In genomic region chr20:4811257-4811656, GRCh38 we compare ENCODE assay signal across 15 cellular contexts. TPM values are rescaled to one million over a fixed set of nuclear protein-coding genes. Genes with fewer than 3 reads are reported as not detected.
DNase-seq lines count a peak whose midpoint lies in the region; ATAC-seq, FAIRE-seq and TF ChIP-seq lines count a peak whose summit lies in the region.
"Had no signal": no experiment of that assay in that cellular context is flagged by ENCODE, and none has a peak within 500 bp of the region (broad histone marks: within the 10 kb centered on the region; RNA-seq: fewer than 3 reads in every experiment).

No MANE protein-coding gene starts in this region.

- H3K36me3 Mint-ChIP-seq in activated naive CD4-positive, alpha-beta T cell treated with anti-CD3 and anti-CD28 coated beads, Interleukin-2, amount 10 ng/mL, durations not matched to agents 7 days and 5 days = peaks cover 74% of the 10 kb centered on the region
- peaks cover 81% of the 10 kb centered on the region for H3K36me3 Mint-ChIP-seq in activated CD4-positive, alpha-beta memory T cell treated with anti-CD3 and anti-CD28 coated beads, Interleukin-2, amount 10 ng/mL, durations not matched to agents 7 days and 5 days (ENCODE audit: low read depth)

- ATAC-seq in GM18907 (IDR thresholded peaks at IDR 0.05; ENCODE audit: unreplicated experiment) = no peak

- TF ChIP-seq EP300 in transverse colon (IDR thresholded peaks at IDR 0.05; ENCODE audit: low read depth) = no peak

- TF ChIP-seq CTCF in kidney (IDR thresholded peaks at IDR 0.05; ENCODE audit: borderline replicate concordance, extremely low read depth, insufficient read depth) (no peak), transverse colon (IDR thresholded peaks at IDR 0.05) (no peak)

- H3K27ac ChIP-seq in kidney (ENCODE audit: low read depth in 2 of 2, low read length in 2 of 2) (no peak overlapping the region), transverse colon (peak overlapping the region; percentile 75 to 85 (median 82))
- H3K27ac ChIP-seq: ovary had no signal

- no peaks in the 10 kb centered on the region for H3K9me3 Mint-ChIP-seq in activated naive CD4-positive, alpha-beta T cell treated with anti-CD3 and anti-CD28 coated beads, Interleukin-2, amount 10 ng/mL, durations not matched to agents 7 days and 5 days
- no peaks in the 10 kb centered on the region for H3K9me3 Mint-ChIP-seq in activated CD4-positive, alpha-beta memory T cell treated with anti-CD3 and anti-CD28 coated beads, Interleukin-2, amount 10 ng/mL, durations not matched to agents 7 days and 5 days
- H3K9me3 Mint-ChIP-seq: HFFc6 had no signal

- POLR2A ChIA-PET in activated CD4-positive, alpha-beta memory T cell treated with anti-CD3 and anti-CD28 coated beads, Interleukin-2, amount 10 ng/mL, durations not matched to agents 7 days and 5 days (lab: Charles Lee) = interaction anchor here (0.6 to 5.1 kb wide), 13 partner anchors 8 to 1391 kb away, joined by 3 to 102 read pairs (median 8); partner anchors contain the start of genes CDS2 and PCNA

- CTCF ChIA-PET in activated naive CD4-positive, alpha-beta T cell treated with anti-CD3 and anti-CD28 coated beads, Interleukin-2, amount 10 ng/mL, durations not matched to agents 7 days and 5 days (lab: Charles Lee) = no interaction called here
- CTCF ChIA-PET in activated CD4-positive, alpha-beta memory T cell treated with anti-CD3 and anti-CD28 coated beads, Interleukin-2, amount 10 ng/mL, durations not matched to agents 7 days and 5 days (lab: Charles Lee) = interaction anchor here (2.0 to 3.8 kb wide), 2 partner anchors 15 to 145 kb away, joined by 11 to 16 read pairs; no protein-coding TSS in a partner anchor

- no peak for FAIRE-seq in kidney (lab: Jason Lieb, UNC)
- FAIRE-seq in HTR-8/SVneo (lab: Jason Lieb, UNC) = no peak

- no peak for TF ChIP-seq POLR2A in transverse colon (IDR thresholded peaks at IDR 0.05)

- peak overlapping the region; percentile 98 for H3K27ac Mint-ChIP-seq in activated naive CD4-positive, alpha-beta T cell treated with anti-CD3 and anti-CD28 coated beads, Interleukin-2, amount 10 ng/mL, durations not matched to agents 7 days and 5 days
- H3K27ac Mint-ChIP-seq in activated CD4-positive, alpha-beta memory T cell treated with anti-CD3 and anti-CD28 coated beads, Interleukin-2, amount 10 ng/mL, durations not matched to agents 7 days and 5 days = peak overlapping the region; percentile 98
- H3K27ac Mint-ChIP-seq: HFFc6 had no signal

- peak overlapping the region; percentile 91 for H3K4me3 Mint-ChIP-seq in activated naive CD4-positive, alpha-beta T cell treated with anti-CD3 and anti-CD28 coated beads, Interleukin-2, amount 10 ng/mL, durations not matched to agents 7 days and 5 days
- H3K4me3 Mint-ChIP-seq in activated CD4-positive, alpha-beta memory T cell treated with anti-CD3 and anti-CD28 coated beads, Interleukin-2, amount 10 ng/mL, durations not matched to agents 7 days and 5 days = peak overlapping the region; percentile 96
- H3K4me3 Mint-ChIP-seq: HFFc6 had no signal

- peaks cover 3 to 10% of the 10 kb centered on the region in 2 donors for H3K4me1 ChIP-seq in kidney (ENCODE audit: control insufficient read depth in 1 of 2, insufficient read depth in 1 of 2, low read depth in 1 of 2, low read length in 2 of 2)
- peaks cover 0 to 39% (median 6%) of the 10 kb centered on the region in 4 donors for H3K4me1 ChIP-seq in transverse colon

- H3K4me1 Mint-ChIP-seq in activated naive CD4-positive, alpha-beta T cell treated with anti-CD3 and anti-CD28 coated beads, Interleukin-2, amount 10 ng/mL, durations not matched to agents 7 days and 5 days = peaks cover 80% of the 10 kb centered on the region
- H3K4me1 Mint-ChIP-seq in activated CD4-positive, alpha-beta memory T cell treated with anti-CD3 and anti-CD28 coated beads, Interleukin-2, amount 10 ng/mL, durations not matched to agents 7 days and 5 days = peaks cover 81% of the 10 kb centered on the region

- H3K9me3 ChIP-seq in kidney (ENCODE audit: control insufficient read depth in 1 of 2, low read length in 2 of 2) (no peaks in the 10 kb centered on the region), transverse colon (no peaks in the 10 kb centered on the region)
- H3K9me3 ChIP-seq: ovary had no signal

- intact Hi-C loops in kidney (cut with DNase I) = no loop called here
- intact Hi-C loops in transverse colon (cut with DNase I; ENCODE audit: low total_unique reads) = no loop called here

- 86 to 87% methylated on average over 2 to 4 of the region's 4 CpGs for WGBS in transverse colon (ENCODE audit: low coverage in 1 of 2), 2 donors

- in situ Hi-C loops in transverse colon (cut with MboI; ENCODE audit: low pct_ligation_motif_present in 1 of 4, low pct_unique_long_range_greater_than_20kb in 1 of 4, low sequenced_read_pairs in 3 of 4) = no loop called here

- no peaks in the 10 kb centered on the region for H3K27me3 ChIP-seq in transverse colon
- H3K27me3 ChIP-seq: ovary had no signal

- DNase-seq in activated naive CD4-positive, alpha-beta T cell treated with anti-CD3 and anti-CD28 coated beads, Interleukin-2, amount 10 ng/mL, durations not matched to agents 7 days and 5 days = no peak
- no peak for DNase-seq in activated naive CD4-positive, alpha-beta T cell treated with Interleukin-2 at 50 U/mL for 16 hours
- DNase-seq in activated CD4-positive, alpha-beta memory T cell treated with anti-CD3 and anti-CD28 coated beads, Interleukin-2, amount 10 ng/mL, durations not matched to agents 7 days and 5 days = no peak
- DNase-seq in kidney = peak; percentile 8
- DNase-seq in transverse colon = no peak
- no peak for DNase-seq in HTR-8/SVneo (ENCODE audit: insufficient read length, low spot score)
- DNase-seq in NK-92 treated with Interleukin-12 subunit alpha and Interleukin-12 subunit beta, amount 100 ng/mL, for 24 hours (lab: John Stamatoyannopoulos, UW) = no peak
- DNase-seq: amniotic stem cell, cortex of kidney, EL, HFFc6, NCI-H1105 treated with DMSO at 0.1 percent for 48 hours, ovary, trophoblast cell had no signal

- H3K27me3 Mint-ChIP-seq in activated naive CD4-positive, alpha-beta T cell treated with anti-CD3 and anti-CD28 coated beads, Interleukin-2, amount 10 ng/mL, durations not matched to agents 7 days and 5 days = no peaks in the 10 kb centered on the region
- no peaks in the 10 kb centered on the region for H3K27me3 Mint-ChIP-seq in activated CD4-positive, alpha-beta memory T cell treated with anti-CD3 and anti-CD28 coated beads, Interleukin-2, amount 10 ng/mL, durations not matched to agents 7 days and 5 days

- H3K36me3 ChIP-seq in kidney (ENCODE audit: control insufficient read depth in 1 of 2, insufficient read depth in 2 of 2, low read length in 2 of 2) (no peaks in the 10 kb centered on the region), transverse colon (no peaks in the 10 kb centered on the region)
- H3K36me3 ChIP-seq: ovary had no signal

- no peak overlapping the region for H3K9ac ChIP-seq in kidney (ENCODE audit: low read length in 2 of 2)

- H3K4me3 ChIP-seq in kidney (ENCODE audit: low read length in 2 of 2) (no peak overlapping the region), transverse colon (no peak overlapping the region)
- H3K4me3 ChIP-seq: ovary had no signal

RNA-seq across cellular contexts. Expression of gene RASSF2, which starts 12.2 kb away (rescaled TPM):
- 10 to 100 TPM; 69.1 to 70.6 TPM for total RNA-seq in activated CD4-positive, alpha-beta memory T cell treated with anti-CD3 and anti-CD28 coated beads, Interleukin-2, amount 10 ng/mL, durations not matched to agents 7 days and 5 days
- total RNA-seq in kidney (17.8 TPM), transverse colon (10 to 100 TPM in 3 of 4 donors, 1 to 10 TPM in 1; 6.6 to 15.3 (median 11.7) TPM)
- 1.2 TPM for polyA plus RNA-seq in kidney (ENCODE audit: insufficient read depth, low read depth, low replicate concordance)

Comparison
In these comparisons a context has a peak if more than half of its experiments do, and no peak if none do; other contexts are left out.
1. H3K27ac ChIP-seq: peak in transverse colon (4 of 4); none in kidney (0 of 2).